1 cellular context compared by ENCODE assay signal in genomic region chr11:73252577-73253191, GRCh38.
TF ChIP-seq lines count a peak whose summit lies in the region.

No MANE protein-coding gene starts in this region.

TF ChIP-seq in K562, 482 proteins besides CTCF, POLR2A, EP300 and RAD21:
- TF ChIP-seq HMGN3 (IDR thresholded peaks at IDR 0.05; ENCODE audit: borderline replicate concordance, extremely low read depth, insufficient read length, low read depth, low read length) (no peak), ZBTB17 (CRISPR knock-in tag; IDR thresholded peaks at IDR 0.05) (no peak)
TF ChIP-seq in K562: peak in this region for 0.
